ENCODE assay signal across 1 cellular context in the genomic region with DNA sequence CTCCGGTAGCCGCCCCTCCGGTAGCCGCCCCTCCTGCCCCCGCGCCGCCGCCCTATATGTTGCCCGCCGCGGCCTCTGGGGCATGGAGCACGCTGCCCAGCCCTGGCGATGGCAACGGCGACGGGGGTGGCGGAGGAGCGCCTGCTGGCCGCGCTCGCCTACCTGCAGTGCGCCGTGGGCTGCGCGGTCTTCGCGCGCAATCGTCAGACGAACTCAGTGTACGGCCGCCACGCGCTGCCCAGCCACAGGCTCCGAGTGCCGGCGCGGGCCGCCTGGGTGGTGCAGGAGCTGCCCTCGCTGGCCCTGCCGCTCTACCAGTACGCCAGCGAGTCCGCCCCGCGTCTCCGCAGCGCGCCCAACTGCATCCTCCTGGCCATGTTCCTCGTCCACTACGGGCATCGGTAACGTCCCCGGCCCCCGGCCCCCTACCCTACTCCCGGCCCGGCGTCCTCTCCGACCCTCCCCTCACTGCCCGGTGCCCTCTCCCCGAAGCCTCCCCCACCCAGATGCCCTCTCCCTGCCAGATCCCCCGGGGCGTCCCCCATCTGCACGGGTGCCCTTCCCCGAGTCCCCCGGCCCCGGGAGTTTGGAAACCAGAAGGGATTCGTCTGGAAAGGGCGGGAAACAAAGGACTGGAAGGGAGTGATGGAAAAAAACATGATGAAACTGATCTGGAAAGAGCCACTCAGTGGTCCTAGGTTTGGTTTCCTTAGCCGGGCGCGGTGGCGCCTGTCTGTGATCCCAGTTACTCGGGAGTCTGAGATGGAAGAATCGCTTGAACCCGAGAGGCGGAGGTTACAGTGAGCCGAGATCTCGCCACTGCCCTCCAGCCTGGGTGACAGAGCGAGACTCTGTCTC.
TF ChIP-seq lines count a peak whose summit lies in the region.

No MANE protein-coding gene starts in this region.

TF ChIP-seq in GM12878, 131 proteins besides CTCF, POLR2A, EP300 and RAD21 (continued from another document):
- TF ChIP-seq, protein P1, sequence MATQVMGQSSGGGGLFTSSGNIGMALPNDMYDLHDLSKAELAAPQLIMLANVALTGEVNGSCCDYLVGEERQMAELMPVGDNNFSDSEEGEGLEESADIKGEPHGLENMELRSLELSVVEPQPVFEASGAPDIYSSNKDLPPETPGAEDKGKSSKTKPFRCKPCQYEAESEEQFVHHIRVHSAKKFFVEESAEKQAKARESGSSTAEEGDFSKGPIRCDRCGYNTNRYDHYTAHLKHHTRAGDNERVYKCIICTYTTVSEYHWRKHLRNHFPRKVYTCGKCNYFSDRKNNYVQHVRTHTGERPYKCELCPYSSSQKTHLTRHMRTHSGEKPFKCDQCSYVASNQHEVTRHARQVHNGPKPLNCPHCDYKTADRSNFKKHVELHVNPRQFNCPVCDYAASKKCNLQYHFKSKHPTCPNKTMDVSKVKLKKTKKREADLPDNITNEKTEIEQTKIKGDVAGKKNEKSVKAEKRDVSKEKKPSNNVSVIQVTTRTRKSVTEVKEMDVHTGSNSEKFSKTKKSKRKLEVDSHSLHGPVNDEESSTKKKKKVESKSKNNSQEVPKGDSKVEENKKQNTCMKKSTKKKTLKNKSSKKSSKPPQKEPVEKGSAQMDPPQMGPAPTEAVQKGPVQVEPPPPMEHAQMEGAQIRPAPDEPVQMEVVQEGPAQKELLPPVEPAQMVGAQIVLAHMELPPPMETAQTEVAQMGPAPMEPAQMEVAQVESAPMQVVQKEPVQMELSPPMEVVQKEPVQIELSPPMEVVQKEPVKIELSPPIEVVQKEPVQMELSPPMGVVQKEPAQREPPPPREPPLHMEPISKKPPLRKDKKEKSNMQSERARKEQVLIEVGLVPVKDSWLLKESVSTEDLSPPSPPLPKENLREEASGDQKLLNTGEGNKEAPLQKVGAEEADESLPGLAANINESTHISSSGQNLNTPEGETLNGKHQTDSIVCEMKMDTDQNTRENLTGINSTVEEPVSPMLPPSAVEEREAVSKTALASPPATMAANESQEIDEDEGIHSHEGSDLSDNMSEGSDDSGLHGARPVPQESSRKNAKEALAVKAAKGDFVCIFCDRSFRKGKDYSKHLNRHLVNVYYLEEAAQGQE (IDR thresholded peaks at IDR 0.05; ENCODE audit: low read depth, low read length) = no peak
- TF ChIP-seq SMAD5 (IDR thresholded peaks at IDR 0.05; ENCODE audit: low read depth) = no peak
- no peak for TF ChIP-seq BMI1 (IDR thresholded peaks at IDR 0.05; ENCODE audit: borderline replicate concordance)
- TF ChIP-seq, protein P2, sequence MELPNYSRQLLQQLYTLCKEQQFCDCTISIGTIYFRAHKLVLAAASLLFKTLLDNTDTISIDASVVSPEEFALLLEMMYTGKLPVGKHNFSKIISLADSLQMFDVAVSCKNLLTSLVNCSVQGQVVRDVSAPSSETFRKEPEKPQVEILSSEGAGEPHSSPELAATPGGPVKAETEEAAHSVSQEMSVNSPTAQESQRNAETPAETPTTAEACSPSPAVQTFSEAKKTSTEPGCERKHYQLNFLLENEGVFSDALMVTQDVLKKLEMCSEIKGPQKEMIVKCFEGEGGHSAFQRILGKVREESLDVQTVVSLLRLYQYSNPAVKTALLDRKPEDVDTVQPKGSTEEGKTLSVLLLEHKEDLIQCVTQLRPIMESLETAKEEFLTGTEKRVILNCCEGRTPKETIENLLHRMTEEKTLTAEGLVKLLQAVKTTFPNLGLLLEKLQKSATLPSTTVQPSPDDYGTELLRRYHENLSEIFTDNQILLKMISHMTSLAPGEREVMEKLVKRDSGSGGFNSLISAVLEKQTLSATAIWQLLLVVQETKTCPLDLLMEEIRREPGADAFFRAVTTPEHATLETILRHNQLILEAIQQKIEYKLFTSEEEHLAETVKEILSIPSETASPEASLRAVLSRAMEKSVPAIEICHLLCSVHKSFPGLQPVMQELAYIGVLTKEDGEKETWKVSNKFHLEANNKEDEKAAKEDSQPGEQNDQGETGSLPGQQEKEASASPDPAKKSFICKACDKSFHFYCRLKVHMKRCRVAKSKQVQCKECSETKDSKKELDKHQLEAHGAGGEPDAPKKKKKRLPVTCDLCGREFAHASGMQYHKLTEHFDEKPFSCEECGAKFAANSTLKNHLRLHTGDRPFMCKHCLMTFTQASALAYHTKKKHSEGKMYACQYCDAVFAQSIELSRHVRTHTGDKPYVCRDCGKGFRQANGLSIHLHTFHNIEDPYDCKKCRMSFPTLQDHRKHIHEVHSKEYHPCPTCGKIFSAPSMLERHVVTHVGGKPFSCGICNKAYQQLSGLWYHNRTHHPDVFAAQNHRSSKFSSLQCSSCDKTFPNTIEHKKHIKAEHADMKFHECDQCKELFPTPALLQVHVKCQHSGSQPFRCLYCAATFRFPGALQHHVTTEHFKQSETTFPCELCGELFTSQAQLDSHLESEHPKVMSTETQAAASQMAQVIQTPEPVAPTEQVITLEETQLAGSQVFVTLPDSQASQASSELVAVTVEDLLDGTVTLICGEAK (IDR thresholded peaks at IDR 0.05; ENCODE audit: borderline replicate concordance) = no peak
- TF ChIP-seq, protein P3, sequence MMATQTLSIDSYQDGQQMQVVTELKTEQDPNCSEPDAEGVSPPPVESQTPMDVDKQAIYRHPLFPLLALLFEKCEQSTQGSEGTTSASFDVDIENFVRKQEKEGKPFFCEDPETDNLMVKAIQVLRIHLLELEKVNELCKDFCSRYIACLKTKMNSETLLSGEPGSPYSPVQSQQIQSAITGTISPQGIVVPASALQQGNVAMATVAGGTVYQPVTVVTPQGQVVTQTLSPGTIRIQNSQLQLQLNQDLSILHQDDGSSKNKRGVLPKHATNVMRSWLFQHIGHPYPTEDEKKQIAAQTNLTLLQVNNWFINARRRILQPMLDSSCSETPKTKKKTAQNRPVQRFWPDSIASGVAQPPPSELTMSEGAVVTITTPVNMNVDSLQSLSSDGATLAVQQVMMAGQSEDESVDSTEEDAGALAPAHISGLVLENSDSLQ (IDR thresholded peaks at IDR 0.05) = no peak
- TF ChIP-seq MTA2 (IDR thresholded peaks at IDR 0.05; ENCODE audit: low read depth) = no peak
- TF ChIP-seq CBFB (IDR thresholded peaks at IDR 0.05; ENCODE audit: low read depth) = no peak
- TF ChIP-seq, protein P4, sequence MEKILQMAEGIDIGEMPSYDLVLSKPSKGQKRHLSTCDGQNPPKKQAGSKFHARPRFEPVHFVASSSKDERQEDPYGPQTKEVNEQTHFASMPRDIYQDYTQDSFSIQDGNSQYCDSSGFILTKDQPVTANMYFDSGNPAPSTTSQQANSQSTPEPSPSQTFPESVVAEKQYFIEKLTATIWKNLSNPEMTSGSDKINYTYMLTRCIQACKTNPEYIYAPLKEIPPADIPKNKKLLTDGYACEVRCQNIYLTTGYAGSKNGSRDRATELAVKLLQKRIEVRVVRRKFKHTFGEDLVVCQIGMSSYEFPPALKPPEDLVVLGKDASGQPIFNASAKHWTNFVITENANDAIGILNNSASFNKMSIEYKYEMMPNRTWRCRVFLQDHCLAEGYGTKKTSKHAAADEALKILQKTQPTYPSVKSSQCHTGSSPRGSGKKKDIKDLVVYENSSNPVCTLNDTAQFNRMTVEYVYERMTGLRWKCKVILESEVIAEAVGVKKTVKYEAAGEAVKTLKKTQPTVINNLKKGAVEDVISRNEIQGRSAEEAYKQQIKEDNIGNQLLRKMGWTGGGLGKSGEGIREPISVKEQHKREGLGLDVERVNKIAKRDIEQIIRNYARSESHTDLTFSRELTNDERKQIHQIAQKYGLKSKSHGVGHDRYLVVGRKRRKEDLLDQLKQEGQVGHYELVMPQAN (conservative IDR thresholded peaks at IDR 0.05) = peak; percentile 57
- TF ChIP-seq YY1 (IDR thresholded peaks at IDR 0.05; ENCODE audit: low read depth, low read length) = 0 out of 2 replicates have a peak, but pooled peaks have one; percentile 3
